11 cellular contexts compared by ENCODE assay signal in genomic region chr7:10888861-10889260, GRCh38.
DNase-seq lines count a peak whose midpoint lies in the region; ATAC-seq, FAIRE-seq and TF ChIP-seq lines count a peak whose summit lies in the region.
"Had no signal": no experiment of that assay in that cellular context is flagged by ENCODE, and none has a peak within 500 bp of the region (broad histone marks: within the 10 kb centered on the region; RNA-seq: fewer than 3 reads in every experiment).

No MANE protein-coding gene starts in this region.

- DNase-seq in A549 (ENCODE audit: low read depth in 1 of 2, low spot score in 1 of 2) (no peak), AML-193 (lab: John Stamatoyannopoulos, UW) (no peak), SIG-M5 (lab: John Stamatoyannopoulos, UW) (no peak), HK-2 (ENCODE audit: unreplicated experiment) (no peak)
- peak; percentile 16 for DNase-seq in activated CD4-positive, alpha-beta memory T cell treated with anti-CD3 and anti-CD28 coated beads for 36 hours
- no peak for DNase-seq in stimulated activated CD4-positive, alpha-beta T cell treated with anti-CD3 and anti-CD28 coated beads, Interleukin-4, amount 100 ng/mL, for 4 hours
- DNase-seq: aorta had no signal

- peak; percentile 43 for FAIRE-seq in A549 (lab: Jason Lieb, UNC)

- ATAC-seq in A549: peak; percentile 30 to 60; a peak in 4 of 6 replicates
- peak; percentile 10 for ATAC-seq in GM18873 (IDR thresholded peaks at IDR 0.05; ENCODE audit: low FRiP score, unreplicated experiment)
- peak; percentile 21 for ATAC-seq in HG02970 (IDR thresholded peaks at IDR 0.05; ENCODE audit: low FRiP score, unreplicated experiment)

- CTCF ChIA-PET in A549 (lab: Yijun Ruan, JAX): interaction anchor here (0.5 to 1.5 kb wide), 12 partner anchors 9 to 990 kb away, joined by 3 to 7 read pairs (median 4); no protein-coding TSS in a partner anchor
- CTCF ChIA-PET in activated CD4-positive, alpha-beta memory T cell treated with anti-CD3 and anti-CD28 coated beads for 36 hours (lab: Charles Lee): interaction anchor here (0.6 to 1.4 kb wide), 6 partner anchors 8 to 324 kb away, joined by 3 to 5 read pairs (median 3); no protein-coding TSS in a partner anchor

- intact Hi-C loops in activated CD4-positive, alpha-beta memory T cell treated with anti-CD3 and anti-CD28 coated beads for 36 hours (cut with micrococcal nuclease): loop anchor here (5.0 kb wide), 4 partner anchors 247 to 472 kb away; no protein-coding TSS in a partner anchor

- no peaks in the 10 kb centered on the region for H3K36me3 Mint-ChIP-seq in activated CD4-positive, alpha-beta memory T cell treated with anti-CD3 and anti-CD28 coated beads for 36 hours

- no peak overlapping the region for H3K4me3 ChIP-seq in A549
- H3K4me3 ChIP-seq: right atrium auricular region, transverse colon had no signal

- TF ChIP-seq RAD21 in A549 (conservative IDR thresholded peaks at IDR 0.05 in 1 of 2, IDR thresholded peaks at IDR 0.05 in 1 of 2): no peak

- H3K4me1 Mint-ChIP-seq in activated CD4-positive, alpha-beta memory T cell treated with anti-CD3 and anti-CD28 coated beads for 36 hours (ENCODE audit: low read depth): peaks cover 10% of the 10 kb centered on the region

- no peaks in the 10 kb centered on the region for H3K9me3 Mint-ChIP-seq in activated CD4-positive, alpha-beta memory T cell treated with anti-CD3 and anti-CD28 coated beads for 36 hours

- peak overlapping the region; percentile 52 for H3K4me3 Mint-ChIP-seq in activated CD4-positive, alpha-beta memory T cell treated with anti-CD3 and anti-CD28 coated beads for 36 hours

- no peak for TF ChIP-seq EP300 in A549 (IDR thresholded peaks at IDR 0.05)

- H3K27ac ChIP-seq in A549: no peak overlapping the region
- H3K27ac ChIP-seq: right atrium auricular region, transverse colon had no signal

- H3K4me2 ChIP-seq in A549: no peak overlapping the region; the same call in 2 of the 3 replicates

- H3K27me3 Mint-ChIP-seq in activated CD4-positive, alpha-beta memory T cell treated with anti-CD3 and anti-CD28 coated beads for 36 hours: no peaks in the 10 kb centered on the region

- TF ChIP-seq POLR2A in A549 (IDR thresholded peaks at IDR 0.05; ENCODE audit: low read length): no peak

- no peaks in the 10 kb centered on the region for H3K4me1 ChIP-seq in A549
- H3K4me1 ChIP-seq: right atrium auricular region had no signal

- 27% methylated on average over 7 of the region's 7 CpGs for WGBS in A549 (ENCODE audit: missing lambda C conversion rate)

- no peaks in the 10 kb centered on the region for H3K9me3 ChIP-seq in A549
- H3K9me3 ChIP-seq: right atrium auricular region, transverse colon had no signal

- TF ChIP-seq CTCF in A549 (IDR thresholded peaks at IDR 0.05): no peak

- POLR2A ChIA-PET in A549 (lab: Yijun Ruan, JAX): no interaction called here
- POLR2A ChIA-PET in activated CD4-positive, alpha-beta memory T cell treated with anti-CD3 and anti-CD28 coated beads for 36 hours (lab: Charles Lee): no interaction called here

- H3K27ac Mint-ChIP-seq in activated CD4-positive, alpha-beta memory T cell treated with anti-CD3 and anti-CD28 coated beads for 36 hours: no peak overlapping the region

TF ChIP-seq in A549, 52 proteins besides CTCF, POLR2A, EP300 and RAD21:
- no peak for TF ChIP-seq ZNF302 (CRISPR knock-in tag; IDR thresholded peaks at IDR 0.05)
- TF ChIP-seq JUN (IDR thresholded peaks at IDR 0.05): no peak
- TF ChIP-seq FOSL2 (IDR thresholded peaks at IDR 0.05): no peak
- TF ChIP-seq FOSL2 (CRISPR knock-in tag; IDR thresholded peaks at IDR 0.05): no peak
- no peak for TF ChIP-seq MAZ (IDR thresholded peaks at IDR 0.05; ENCODE audit: borderline replicate concordance, low read depth, low read length)
- no peak for TF ChIP-seq ZFP36 (IDR thresholded peaks at IDR 0.05; ENCODE audit: borderline replicate concordance, partially characterized antibody)
- no peak for TF ChIP-seq JUNB (IDR thresholded peaks at IDR 0.05)
- no peak for TF ChIP-seq MAFK (IDR thresholded peaks at IDR 0.05; ENCODE audit: partially characterized antibody)
- no peak for TF ChIP-seq MYC (IDR thresholded peaks at IDR 0.05; ENCODE audit: borderline replicate concordance, low read length)
- TF ChIP-seq PBX3 (IDR thresholded peaks at IDR 0.05): no peak
- no peak for TF ChIP-seq NR3C1 (IDR thresholded peaks at IDR 0.05)
